ENCODE assay signal across 37 cellular contexts in genomic region chr6:122565708-122566107, GRCh38. TPM values are rescaled to one million over a fixed set of nuclear protein-coding genes. Genes with fewer than 3 reads are reported as not detected.
"Had no signal": no experiment of that assay in that cellular context is flagged by ENCODE, and none has a peak within 500 bp of the region (broad histone marks: within the 10 kb centered on the region; RNA-seq: fewer than 3 reads in every experiment).

No MANE protein-coding gene starts in this region.

- H3K27me3 ChIP-seq: MG63 had no signal

- DNase-seq: Karpas-422, Kasumi-1, MG63, MM.1S, MV-4-11, NCI-H1048, NCI-H1092, NCI-H1092 treated with DMSO at 0.1 percent for 48 hours, NCI-H1105, NCI-H1105 treated with DMSO at 0.1 percent for 48 hours, NCI-H1417, NCI-H1417 treated with DMSO at 0.1 percent for 48 hours, NCI-H1436, NCI-H1436 treated with DMSO at 0.1 percent for 48 hours, NCI-H146, NCI-H1694, NCI-H1694 treated with DMSO at 0.1 percent for 48 hours, NCI-H187, NCI-H187 treated with DMSO at 0.1 percent for 48 hours, NCI-H1930, NCI-H2029, NCI-H2029 treated with DMSO at 0.1 percent for 48 hours, NCI-H2081, NCI-H2081 treated with DMSO at 0.1 percent for 48 hours, NCI-H2107, NCI-H2171, NCI-H2171 treated with DMSO at 0.1 percent for 48 hours, NCI-H2227 treated with DMSO at 0.1 percent for 48 hours, NCI-H226, NCI-H345, NCI-H446, NCI-H446 treated with DMSO at 0.1 percent for 48 hours, NCI-H510A, NCI-H510A treated with DMSO at 0.1 percent for 48 hours, NCI-H524, NCI-H524 treated with DMSO at 0.1 percent for 48 hours had no signal

- H3K4me3 ChIP-seq: MG63 had no signal

- H3K9me3 ChIP-seq: MG63 had no signal

- H3K36me3 ChIP-seq: MG63 had no signal

RNA-seq across cellular contexts. Expression of gene PKIB, which starts 44.5 kb away (rescaled TPM):
- total RNA-seq: NCI-H460 had no signal
